13 cellular contexts compared by ENCODE assay signal in the genomic region with DNA sequence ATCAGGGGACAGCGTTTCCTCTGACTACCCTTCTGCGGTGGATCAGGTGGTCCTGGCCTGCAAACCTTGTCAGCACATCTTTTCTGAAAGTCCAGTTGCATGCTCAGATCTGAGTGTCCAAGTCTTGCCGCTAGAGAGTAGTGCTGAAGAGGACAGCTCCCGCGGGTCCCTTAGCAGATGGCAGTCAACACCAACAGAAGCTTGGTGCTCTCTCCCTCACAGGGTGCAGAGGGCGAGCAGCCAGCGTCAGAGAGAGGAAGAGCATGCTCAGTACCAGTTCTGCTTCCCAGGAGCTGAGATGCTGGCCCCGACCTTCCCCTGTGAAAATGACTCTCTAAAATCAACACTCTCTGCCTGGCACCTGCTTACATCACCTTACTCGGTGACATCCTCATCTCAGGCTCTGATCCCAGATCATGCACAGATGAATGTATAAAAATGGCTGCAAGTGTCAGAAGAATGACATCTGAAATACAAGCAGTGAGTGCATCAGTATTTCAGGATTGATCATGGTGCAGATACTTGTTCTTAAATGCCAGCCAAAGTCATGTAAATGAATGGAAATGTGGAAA.
DNase-seq lines count a peak whose midpoint lies in the region; ATAC-seq and TF ChIP-seq lines count a peak whose summit lies in the region.
"Had no signal": no experiment of that assay in that cellular context is flagged by ENCODE, and none has a peak within 500 bp of the region (broad histone marks: within the 10 kb centered on the region; RNA-seq: fewer than 3 reads in every experiment).

No MANE protein-coding gene starts in this region.

- TF ChIP-seq EP300 in upper lobe of left lung (IDR thresholded peaks at IDR 0.05) = no peak

- no peak overlapping the region for H3K27ac ChIP-seq in upper lobe of left lung

- no peak for TF ChIP-seq POLR2A in upper lobe of left lung (IDR thresholded peaks at IDR 0.05)

- H3K9me3 ChIP-seq in MG63 (no peaks in the 10 kb centered on the region), upper lobe of left lung (no peaks in the 10 kb centered on the region)

- TF ChIP-seq CTCF in upper lobe of left lung (IDR thresholded peaks at IDR 0.05) = no peak

- H3K4me3 ChIP-seq in MG63 (no peak overlapping the region), upper lobe of left lung (no peak overlapping the region)

- no peaks in the 10 kb centered on the region for H3K36me3 ChIP-seq in MG63
- H3K36me3 ChIP-seq in upper lobe of left lung = no peaks in the 10 kb centered on the region

- H3K27me3 ChIP-seq in MG63 (peaks cover 7% of the 10 kb centered on the region), upper lobe of left lung (no peaks in the 10 kb centered on the region)

- no peaks in the 10 kb centered on the region for H3K4me1 ChIP-seq in upper lobe of left lung

- DNase-seq in GM03348 (ENCODE audit: low spot score) = peak; percentile 73
- peak; percentile 29 for DNase-seq in MG63
- DNase-seq in T47D (ENCODE audit: low read depth in 1 of 2, low spot score in 1 of 2) = peak; percentile 36 to 60
- DNase-seq in left kidney (ENCODE audit: low read depth, low spot score) = peak; percentile 88
- no peak for DNase-seq in upper lobe of left lung
- no peak for DNase-seq in hippocampal formation (lab: John Stamatoyannopoulos, UW)
- DNase-seq: activated CD4-positive, CD25-positive, alpha-beta regulatory T cell treated with anti-CD3 and anti-CD28 coated beads, Interleukin-2, amount 50 U/mL, for 72 hours; DMS79; left colon; right cardiac atrium had no signal

- in situ Hi-C loops in T47D (cut with HindIII; ENCODE audit: low pct_unique_long_range_greater_than_20kb, low sequenced_read_pairs) = no loop called here

- 26 to 40% methylated on average over 9 of the region's 9 CpGs for WGBS in upper lobe of left lung, 2 donors

- ATAC-seq in GM18867 (IDR thresholded peaks at IDR 0.05; ENCODE audit: unreplicated experiment) (no peak), upper lobe of left lung (ENCODE audit: low FRiP score in 2 of 2) (no peak), GM21360 (IDR thresholded peaks at IDR 0.05; ENCODE audit: unreplicated experiment) (no peak)
- ATAC-seq: activated naive CD4-positive, alpha-beta T cell treated with anti-CD3 and anti-CD28 coated beads, Interleukin-2, amount 50 U/mL, for 72 hours; left colon; right cardiac atrium had no signal

Comparison
In these comparisons a context has a peak if more than half of its experiments do, and no peak if none do; other contexts are left out.
1. DNase-seq: peak in GM03348 (single experiment), MG63 (single experiment), T47D (2 of 2) and left kidney (single experiment); none in upper lobe of left lung (0 of 2) and hippocampal formation (0 of 2).